In the genomic region with DNA sequence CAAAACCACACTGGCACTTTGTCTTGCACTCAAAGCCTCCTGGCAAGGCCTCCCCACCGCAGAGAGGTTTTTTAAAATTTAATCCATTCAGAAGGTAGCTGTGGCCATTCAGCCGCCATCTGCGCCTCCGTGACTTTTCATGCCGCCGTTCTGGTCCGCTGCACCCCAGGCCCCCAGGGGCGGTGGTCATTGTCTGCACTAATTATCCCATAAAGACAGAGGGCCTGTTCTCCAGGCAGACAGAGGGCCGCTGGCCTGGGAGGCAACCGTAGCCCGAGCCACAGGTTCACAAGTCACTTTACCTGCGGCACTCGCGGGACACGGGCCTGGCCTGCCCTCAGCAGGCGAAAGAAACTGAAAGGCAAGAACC, we compare ENCODE assay signal across 1 cellular context.
TF ChIP-seq lines count a peak whose summit lies in the region.

No MANE protein-coding gene starts in this region.

TF ChIP-seq in WTC11, 78 proteins besides CTCF, POLR2A, EP300 and RAD21:
- TF ChIP-seq, protein P1, sequence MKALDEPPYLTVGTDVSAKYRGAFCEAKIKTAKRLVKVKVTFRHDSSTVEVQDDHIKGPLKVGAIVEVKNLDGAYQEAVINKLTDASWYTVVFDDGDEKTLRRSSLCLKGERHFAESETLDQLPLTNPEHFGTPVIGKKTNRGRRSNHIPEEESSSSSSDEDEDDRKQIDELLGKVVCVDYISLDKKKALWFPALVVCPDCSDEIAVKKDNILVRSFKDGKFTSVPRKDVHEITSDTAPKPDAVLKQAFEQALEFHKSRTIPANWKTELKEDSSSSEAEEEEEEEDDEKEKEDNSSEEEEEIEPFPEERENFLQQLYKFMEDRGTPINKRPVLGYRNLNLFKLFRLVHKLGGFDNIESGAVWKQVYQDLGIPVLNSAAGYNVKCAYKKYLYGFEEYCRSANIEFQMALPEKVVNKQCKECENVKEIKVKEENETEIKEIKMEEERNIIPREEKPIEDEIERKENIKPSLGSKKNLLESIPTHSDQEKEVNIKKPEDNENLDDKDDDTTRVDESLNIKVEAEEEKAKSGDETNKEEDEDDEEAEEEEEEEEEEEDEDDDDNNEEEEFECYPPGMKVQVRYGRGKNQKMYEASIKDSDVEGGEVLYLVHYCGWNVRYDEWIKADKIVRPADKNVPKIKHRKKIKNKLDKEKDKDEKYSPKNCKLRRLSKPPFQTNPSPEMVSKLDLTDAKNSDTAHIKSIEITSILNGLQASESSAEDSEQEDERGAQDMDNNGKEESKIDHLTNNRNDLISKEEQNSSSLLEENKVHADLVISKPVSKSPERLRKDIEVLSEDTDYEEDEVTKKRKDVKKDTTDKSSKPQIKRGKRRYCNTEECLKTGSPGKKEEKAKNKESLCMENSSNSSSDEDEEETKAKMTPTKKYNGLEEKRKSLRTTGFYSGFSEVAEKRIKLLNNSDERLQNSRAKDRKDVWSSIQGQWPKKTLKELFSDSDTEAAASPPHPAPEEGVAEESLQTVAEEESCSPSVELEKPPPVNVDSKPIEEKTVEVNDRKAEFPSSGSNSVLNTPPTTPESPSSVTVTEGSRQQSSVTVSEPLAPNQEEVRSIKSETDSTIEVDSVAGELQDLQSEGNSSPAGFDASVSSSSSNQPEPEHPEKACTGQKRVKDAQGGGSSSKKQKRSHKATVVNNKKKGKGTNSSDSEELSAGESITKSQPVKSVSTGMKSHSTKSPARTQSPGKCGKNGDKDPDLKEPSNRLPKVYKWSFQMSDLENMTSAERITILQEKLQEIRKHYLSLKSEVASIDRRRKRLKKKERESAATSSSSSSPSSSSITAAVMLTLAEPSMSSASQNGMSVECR (CRISPR knock-in tag; IDR thresholded peaks at IDR 0.05; ENCODE audit: borderline replicate concordance): no peak
- TF ChIP-seq ZNF317 (CRISPR knock-in tag; IDR thresholded peaks at IDR 0.05; ENCODE audit: borderline replicate concordance, low read depth) (no peak), CBFB (CRISPR knock-in tag; IDR thresholded peaks at IDR 0.05; ENCODE audit: low read depth) (no peak), ZNF416 (CRISPR knock-in tag; IDR thresholded peaks at IDR 0.05) (no peak), JAZF1 (CRISPR knock-in tag; IDR thresholded peaks at IDR 0.05) (no peak), TP53 (CRISPR knock-in tag; IDR thresholded peaks at IDR 0.05) (no peak), IRF2 (CRISPR knock-in tag; IDR thresholded peaks at IDR 0.05; ENCODE audit: borderline replicate concordance, low read depth) (no peak), ATF1 (CRISPR knock-in tag; IDR thresholded peaks at IDR 0.05) (no peak), JUN (CRISPR knock-in tag; IDR thresholded peaks at IDR 0.05) (no peak), ZNF396 (CRISPR knock-in tag; IDR thresholded peaks at IDR 0.05; ENCODE audit: borderline replicate concordance) (no peak)
- TF ChIP-seq, protein P2, sequence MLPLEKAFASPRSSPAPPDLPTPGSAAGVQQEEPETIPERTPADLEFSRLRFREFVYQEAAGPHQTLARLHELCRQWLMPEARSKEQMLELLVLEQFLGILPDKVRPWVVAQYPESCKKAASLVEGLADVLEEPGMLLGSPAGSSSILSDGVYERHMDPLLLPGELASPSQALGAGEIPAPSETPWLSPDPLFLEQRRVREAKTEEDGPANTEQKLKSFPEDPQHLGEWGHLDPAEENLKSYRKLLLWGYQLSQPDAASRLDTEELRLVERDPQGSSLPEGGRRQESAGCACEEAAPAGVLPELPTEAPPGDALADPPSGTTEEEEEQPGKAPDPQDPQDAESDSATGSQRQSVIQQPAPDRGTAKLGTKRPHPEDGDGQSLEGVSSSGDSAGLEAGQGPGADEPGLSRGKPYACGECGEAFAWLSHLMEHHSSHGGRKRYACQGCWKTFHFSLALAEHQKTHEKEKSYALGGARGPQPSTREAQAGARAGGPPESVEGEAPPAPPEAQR (CRISPR knock-in tag; IDR thresholded peaks at IDR 0.05): no peak
- TF ChIP-seq, protein P3, sequence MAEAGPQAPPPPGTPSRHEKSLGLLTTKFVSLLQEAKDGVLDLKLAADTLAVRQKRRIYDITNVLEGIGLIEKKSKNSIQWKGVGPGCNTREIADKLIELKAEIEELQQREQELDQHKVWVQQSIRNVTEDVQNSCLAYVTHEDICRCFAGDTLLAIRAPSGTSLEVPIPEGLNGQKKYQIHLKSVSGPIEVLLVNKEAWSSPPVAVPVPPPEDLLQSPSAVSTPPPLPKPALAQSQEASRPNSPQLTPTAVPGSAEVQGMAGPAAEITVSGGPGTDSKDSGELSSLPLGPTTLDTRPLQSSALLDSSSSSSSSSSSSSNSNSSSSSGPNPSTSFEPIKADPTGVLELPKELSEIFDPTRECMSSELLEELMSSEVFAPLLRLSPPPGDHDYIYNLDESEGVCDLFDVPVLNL (CRISPR knock-in tag; IDR thresholded peaks at IDR 0.05; ENCODE audit: borderline replicate concordance, low read depth): no peak
- TF ChIP-seq, protein P4, sequence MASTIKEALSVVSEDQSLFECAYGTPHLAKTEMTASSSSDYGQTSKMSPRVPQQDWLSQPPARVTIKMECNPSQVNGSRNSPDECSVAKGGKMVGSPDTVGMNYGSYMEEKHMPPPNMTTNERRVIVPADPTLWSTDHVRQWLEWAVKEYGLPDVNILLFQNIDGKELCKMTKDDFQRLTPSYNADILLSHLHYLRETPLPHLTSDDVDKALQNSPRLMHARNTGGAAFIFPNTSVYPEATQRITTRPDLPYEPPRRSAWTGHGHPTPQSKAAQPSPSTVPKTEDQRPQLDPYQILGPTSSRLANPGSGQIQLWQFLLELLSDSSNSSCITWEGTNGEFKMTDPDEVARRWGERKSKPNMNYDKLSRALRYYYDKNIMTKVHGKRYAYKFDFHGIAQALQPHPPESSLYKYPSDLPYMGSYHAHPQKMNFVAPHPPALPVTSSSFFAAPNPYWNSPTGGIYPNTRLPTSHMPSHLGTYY (CRISPR knock-in tag; IDR thresholded peaks at IDR 0.05): no peak
- TF ChIP-seq, protein P5, sequence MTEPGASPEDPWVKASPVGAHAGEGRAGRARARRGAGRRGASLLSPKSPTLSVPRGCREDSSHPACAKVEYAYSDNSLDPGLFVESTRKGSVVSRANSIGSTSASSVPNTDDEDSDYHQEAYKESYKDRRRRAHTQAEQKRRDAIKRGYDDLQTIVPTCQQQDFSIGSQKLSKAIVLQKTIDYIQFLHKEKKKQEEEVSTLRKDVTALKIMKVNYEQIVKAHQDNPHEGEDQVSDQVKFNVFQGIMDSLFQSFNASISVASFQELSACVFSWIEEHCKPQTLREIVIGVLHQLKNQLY (CRISPR knock-in tag; IDR thresholded peaks at IDR 0.05): no peak
- TF ChIP-seq, protein P6, sequence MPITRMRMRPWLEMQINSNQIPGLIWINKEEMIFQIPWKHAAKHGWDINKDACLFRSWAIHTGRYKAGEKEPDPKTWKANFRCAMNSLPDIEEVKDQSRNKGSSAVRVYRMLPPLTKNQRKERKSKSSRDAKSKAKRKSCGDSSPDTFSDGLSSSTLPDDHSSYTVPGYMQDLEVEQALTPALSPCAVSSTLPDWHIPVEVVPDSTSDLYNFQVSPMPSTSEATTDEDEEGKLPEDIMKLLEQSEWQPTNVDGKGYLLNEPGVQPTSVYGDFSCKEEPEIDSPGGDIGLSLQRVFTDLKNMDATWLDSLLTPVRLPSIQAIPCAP (CRISPR knock-in tag; IDR thresholded peaks at IDR 0.05): no peak
